In the genomic region with DNA sequence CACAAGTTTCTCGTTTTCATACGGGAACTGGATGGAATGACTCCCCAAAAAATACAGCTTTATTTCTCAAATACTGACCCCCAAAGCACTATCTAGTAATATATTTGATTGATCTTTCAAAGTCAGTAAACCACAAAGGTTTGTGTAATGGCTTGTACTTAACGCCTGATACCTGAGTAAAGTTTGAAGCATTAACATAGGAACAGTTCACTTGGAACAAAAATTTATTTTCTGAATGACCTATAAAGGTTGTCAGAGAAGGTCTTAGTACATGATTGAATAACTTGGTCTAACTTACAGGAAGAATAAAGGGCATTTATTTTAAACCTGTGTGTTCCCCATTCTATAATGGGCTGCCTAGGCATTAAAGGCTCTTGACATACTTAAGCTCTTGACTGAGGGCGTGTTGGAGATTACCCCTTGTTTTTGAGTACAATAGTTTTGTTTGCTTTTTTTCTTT, we compare ENCODE assay signal across 9 cellular contexts. TPM values are rescaled to one million over a fixed set of nuclear protein-coding genes. Genes with fewer than 3 reads are reported as not detected.
DNase-seq lines count a peak whose midpoint lies in the region; ATAC-seq, FAIRE-seq and TF ChIP-seq lines count a peak whose summit lies in the region.
"Had no signal": no experiment of that assay in that cellular context is flagged by ENCODE, and none has a peak within 500 bp of the region (broad histone marks: within the 10 kb centered on the region; RNA-seq: fewer than 3 reads in every experiment).

No MANE protein-coding gene starts in this region.

- intact Hi-C loops in Panc1 (cut with micrococcal nuclease; ENCODE audit: unreplicated experiment): no loop called here

- CTCF ChIA-PET in Panc1 (lab: Charles Lee): no interaction called here

- no peaks in the 10 kb centered on the region for H3K27me3 ChIP-seq in Panc1 (ENCODE audit: control insufficient read depth, insufficient read depth, low read length)

- peak overlapping the region; percentile 65 for H3K4me3 ChIP-seq in GM12864 (ENCODE audit: low read depth, low read length)
- peak overlapping the region; percentile 70 to 84 for H3K4me3 ChIP-seq in Panc1 (ENCODE audit: low read depth in 2 of 2, low read length in 2 of 2)
- peak overlapping the region; percentile 95 for H3K4me3 ChIP-seq in fibroblast of mammary gland (ENCODE audit: control insufficient read depth, low read depth, low read length)

- ATAC-seq in Panc1: no peak
- no peak for ATAC-seq in HG03432 (IDR thresholded peaks at IDR 0.05; ENCODE audit: unreplicated experiment)

- DNase-seq in GM12864 (ENCODE audit: low read depth) (no peak), Panc1 (ENCODE audit: low read depth, low spot score) (no peak), fibroblast of mammary gland (ENCODE audit: low read depth) (no peak), renal cortical epithelial cell (ENCODE audit: low read depth) (peak; percentile 6), GM12891 (ENCODE audit: insufficient read length, low spot score) (no peak), NCI-H1105 treated with DMSO at 0.1 percent for 48 hours (lab: John Stamatoyannopoulos, UW) (no peak), glomerular visceral epithelial cell (ENCODE audit: extremely low spot score) (no peak)
- DNase-seq: SIG-M5 had no signal

- no peaks in the 10 kb centered on the region for H3K36me3 ChIP-seq in Panc1 (ENCODE audit: control insufficient read depth, insufficient read depth, low read length)

- no peaks in the 10 kb centered on the region for H3K9me3 ChIP-seq in Panc1 (ENCODE audit: control insufficient read depth, insufficient read depth, low read depth, low read length)

- TF ChIP-seq CTCF in GM12864 (IDR thresholded peaks at IDR 0.05; ENCODE audit: low read depth, low read length, missing control alignments) (no peak), Panc1 (IDR thresholded peaks at IDR 0.05) (no peak), fibroblast of mammary gland (conservative IDR thresholded peaks at IDR 0.05; ENCODE audit: control insufficient read depth, insufficient read depth, low read depth, low read length) (no peak)

- BruUV-seq in Panc1 (replicated peaks; lab: Mats Ljungman, UMichigan): no TSS peak

- in situ Hi-C loops in Panc1 (cut with HindIII; ENCODE audit: low pct_unique_long_range_greater_than_20kb, low sequenced_read_pairs): no loop called here

- TF ChIP-seq POLR2A in GM12891 (IDR thresholded peaks at IDR 0.05; ENCODE audit: low read depth, low read length): no peak

- no peak for FAIRE-seq in GM12891 (lab: Jason Lieb, UNC)

- H3K27ac ChIP-seq in Panc1 (ENCODE audit: low read length): peak overlapping the region; percentile 83

- POLR2A ChIA-PET in Panc1 (lab: Charles Lee): no interaction called here

- no peaks in the 10 kb centered on the region; the same call in 1 of the 2 replicates for H3K4me1 ChIP-seq in Panc1 (ENCODE audit: control insufficient read depth, insufficient read depth, low read length)

TF ChIP-seq in GM12891, 5 proteins besides CTCF, POLR2A, EP300 and RAD21:
- no peak for TF ChIP-seq POU2F2 (IDR thresholded peaks at IDR 0.05; ENCODE audit: low read depth, low read length)
- TF ChIP-seq TAF1 (IDR thresholded peaks at IDR 0.05; ENCODE audit: low read depth, low read length): no peak
- TF ChIP-seq POLR2AphosphoS5 (IDR thresholded peaks at IDR 0.05; ENCODE audit: low read depth, low read length): no peak
- TF ChIP-seq SPI1 (IDR thresholded peaks at IDR 0.05; ENCODE audit: low read depth, low read length): no peak
- TF ChIP-seq PAX5 (IDR thresholded peaks at IDR 0.05; ENCODE audit: insufficient read depth, low read length, severe bottlenecking): no peak

RNA-seq across cellular contexts. Expression of a gene that starts 1.4 kb away (rescaled TPM):
- total RNA-seq in Panc1 (2021; ENCODE audit: unreplicated experiment): 4.2 TPM
- 1.8 TPM for polyA plus RNA-seq in Panc1 (2012; ENCODE audit: insufficient read length)
- total RNA-seq in renal cortical epithelial cell: 0.52 and 4.6 TPM in 2 replicates
- polyA plus RNA-seq in GM12891 (2012; ENCODE audit: low read depth, missing spikeins): 0.01 TPM
